ENCODE assay signal across 9 cellular contexts in genomic region chr6:167843023-167843422, GRCh38.
"Had no signal": no experiment of that assay in that cellular context is flagged by ENCODE, and none has a peak within 500 bp of the region (broad histone marks: within the 10 kb centered on the region; RNA-seq: fewer than 3 reads in every experiment).

No MANE protein-coding gene starts in this region.

- H3K36me3 ChIP-seq: HAP-1 had no signal

- H2AFZ ChIP-seq: GM23248 had no signal

- ATAC-seq: HCT116 had no signal

- DNase-seq: GM23248, GOT3, H7, HFFc6, IMR-90, KBM-7 had no signal

- H3K27ac ChIP-seq: GM23248, HL-60 had no signal

- H3K9ac ChIP-seq: GM23248 had no signal

- H3K4me1 ChIP-seq: HAP-1 had no signal

- H3K9me3 ChIP-seq: HAP-1 had no signal

- H3K4me3 ChIP-seq: GM23248, HAP-1 had no signal
